In genomic region chr11:126419801-126420729, GRCh38 we compare ENCODE assay signal across 8 cellular contexts.
DNase-seq lines count a peak whose midpoint lies in the region; ATAC-seq and TF ChIP-seq lines count a peak whose summit lies in the region.

No MANE protein-coding gene starts in this region.

- no peak overlapping the region for H3K4me3 Mint-ChIP-seq in CD4-positive, alpha-beta memory T cell

- DNase-seq in CMK (ENCODE audit: low read depth) (peak; percentile 100), HUDEP-2 (lab: John Stamatoyannopoulos, UW; ENCODE audit: unreplicated experiment in 76 of 76) (peak in 57 of 76 experiments; percentile 2 to 91 (median 63)), erythroblast (lab: John Stamatoyannopoulos, UW) (peak; percentile 88 to 92), NCI-H2171 treated with DMSO at 0.1 percent for 48 hours (lab: John Stamatoyannopoulos, UW) (no peak), NCI-H146 (lab: John Stamatoyannopoulos, UW) (no peak)
- no peak for DNase-seq in stimulated activated naive CD8-positive, alpha-beta T cell treated with anti-CD3 and anti-CD28 coated beads, Interleukin-15, Interleukin-2, amounts not matched to agents 100 U/mL and 50 U/mL, for 24 hours
- DNase-seq in CD4-positive, alpha-beta memory T cell, result no peak

- H3K4me1 Mint-ChIP-seq in CD4-positive, alpha-beta memory T cell, result peaks cover 7 to 8% (median 7%) of the 10 kb centered on the region in 4 donors

- no peaks in the 10 kb centered on the region for H3K9me3 Mint-ChIP-seq in CD4-positive, alpha-beta memory T cell

- H3K27ac Mint-ChIP-seq in CD4-positive, alpha-beta memory T cell, result no peak overlapping the region

- H3K27me3 Mint-ChIP-seq in CD4-positive, alpha-beta memory T cell, result peaks cover 0 to 3% of the 10 kb centered on the region in 2 donors

- H3K36me3 Mint-ChIP-seq in CD4-positive, alpha-beta memory T cell, result no peaks in the 10 kb centered on the region

- H3K4me1 ChIP-seq in CD4-positive, alpha-beta memory T cell (ENCODE audit: insufficient read depth, low read length), result peaks cover 9% of the 10 kb centered on the region

- H3K27ac ChIP-seq in CD4-positive, alpha-beta memory T cell (ENCODE audit: low read depth, low read length), result no peak overlapping the region

- no peaks in the 10 kb centered on the region for H3K36me3 ChIP-seq in CD4-positive, alpha-beta memory T cell (ENCODE audit: insufficient read depth, low read length)

- CTCF ChIA-PET in CD4-positive, alpha-beta memory T cell (lab: Charles Lee; ENCODE audit: partially characterized antibody), result interaction anchor here (0.6 to 1.1 kb wide), 2 partner anchors 61 to 110 kb away, joined by 3 to 5 read pairs; no protein-coding TSS in a partner anchor

- no peak for TF ChIP-seq POLR2A in erythroblast (IDR thresholded peaks at IDR 0.05; ENCODE audit: low read length)

- POLR2A ChIA-PET in CD4-positive, alpha-beta memory T cell (lab: Charles Lee; ENCODE audit: partially characterized antibody), result interaction anchor here (0.6 kb wide), 2 partner anchors 58 to 141 kb away, joined by 3 to 4 read pairs; no protein-coding TSS in a partner anchor

- no peaks in the 10 kb centered on the region for H3K9me3 ChIP-seq in CD4-positive, alpha-beta memory T cell (ENCODE audit: control insufficient read depth in 1 of 2, low read length in 2 of 2)

- H3K27me3 ChIP-seq in CD4-positive, alpha-beta memory T cell (ENCODE audit: insufficient read depth, low read length), result no peaks in the 10 kb centered on the region

- intact Hi-C loops in CD4-positive, alpha-beta memory T cell (cut with micrococcal nuclease), result no loop called here

- peak; percentile 80 for ATAC-seq in GM21390 (IDR thresholded peaks at IDR 0.05; ENCODE audit: unreplicated experiment)
- ATAC-seq in stimulated activated naive CD8-positive, alpha-beta T cell treated with anti-CD3 and anti-CD28 coated beads, Interleukin-15, Interleukin-2, amounts not matched to agents 100 U/mL and 50 U/mL, for 24 hours, result no peak

- H3K4me3 ChIP-seq in CD4-positive, alpha-beta memory T cell (ENCODE audit: low read length in 2 of 2), result no peak overlapping the region

Comparison
In these comparisons a context has a peak if more than half of its experiments do, and no peak if none do; other contexts are left out.
1. DNase-seq: peak in CMK (single experiment), HUDEP-2 (57 of 76) and erythroblast (2 of 2); none in NCI-H2171 treated with DMSO at 0.1 percent for 48 hours (single experiment), stimulated activated naive CD8-positive, alpha-beta T cell treated with anti-CD3 and anti-CD28 coated beads, Interleukin-15, Interleukin-2, amounts not matched to agents 100 U/mL and 50 U/mL, for 24 hours (single experiment), NCI-H146 (single experiment) and CD4-positive, alpha-beta memory T cell (0 of 5).